Comparison of ENCODE assay signal across 22 cellular contexts in the genomic region with DNA sequence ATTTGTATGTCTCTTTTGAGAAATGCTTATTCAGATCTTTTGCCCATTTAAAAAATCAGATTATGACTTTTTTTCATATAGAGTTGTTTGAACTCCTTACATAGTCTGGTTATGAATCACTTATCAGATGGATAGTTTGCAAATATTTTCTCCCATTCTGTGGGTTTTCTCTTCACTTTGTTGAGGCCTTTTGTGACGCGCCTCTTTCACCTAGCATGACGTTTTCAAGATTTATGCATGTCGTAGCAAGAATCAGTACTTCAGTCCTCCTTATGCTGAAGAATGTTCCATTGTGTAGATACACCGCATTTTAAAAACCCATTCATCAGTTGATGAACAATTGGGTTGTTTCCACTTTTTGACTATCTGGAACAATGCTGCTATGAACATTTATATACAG. TPM values are rescaled to one million over a fixed set of nuclear protein-coding genes. Genes with fewer than 3 reads are reported as not detected.
A peak's percentile ranks its signal among the peaks of the same experiment; 100 is the strongest.
DNase-seq lines count a peak whose midpoint lies in the region; FAIRE-seq and TF ChIP-seq lines count a peak whose summit lies in the region.
"Had no signal": no experiment of that assay in that cellular context is flagged by ENCODE, and none has a peak within 500 bp of the region (broad histone marks: within the 10 kb centered on the region; RNA-seq: fewer than 3 reads in every experiment).

No MANE protein-coding gene starts in this region.

- 94% methylated on average over 5 of the region's 5 CpGs for WGBS in esophagus muscularis mucosa

- H3K9me3 ChIP-seq in esophagus muscularis mucosa (no peaks in the 10 kb centered on the region), keratinocyte (ENCODE audit: control insufficient read depth, low read depth, low read length) (no peaks in the 10 kb centered on the region), tibial artery (no peaks in the 10 kb centered on the region)
- H3K9me3 ChIP-seq: BLaER1, Caco-2, HAP-1 had no signal

- dilution Hi-C loops in keratinocyte (cut with MboI; ENCODE audit: extremely low pct_ligation_motif_present, low sequenced_read_pairs): no loop called here

- FAIRE-seq in keratinocyte (lab: Jason Lieb, UNC): no peak
- FAIRE-seq: G401.6, GM12878, GM18507 had no signal

- H3K4me3 ChIP-seq in esophagus muscularis mucosa: no peak overlapping the region
- no peak overlapping the region for H3K4me3 ChIP-seq in keratinocyte (ENCODE audit: control insufficient read depth in 2 of 3, extremely low read depth in 1 of 3, insufficient read depth in 2 of 3, low read depth in 1 of 3, low read length in 3 of 3)
- H3K4me3 ChIP-seq in tibial artery: no peak overlapping the region
- H3K4me3 ChIP-seq: BLaER1, GM12878, GM23338, HAP-1 had no signal

- H3K27ac ChIP-seq in esophagus muscularis mucosa (replicated peaks in 1 of 4) (no peak overlapping the region), keratinocyte (ENCODE audit: control insufficient read depth, insufficient read depth, low read length) (no peak overlapping the region), tibial artery (no peak overlapping the region)
- H3K27ac ChIP-seq: BLaER1, C4-2B had no signal

- no peak for TF ChIP-seq EP300 in esophagus muscularis mucosa (IDR thresholded peaks at IDR 0.05)

- H3K27me3 ChIP-seq in esophagus muscularis mucosa (peaks cover 0 to under 1% (median 0%) of the 10 kb centered on the region in 4 donors), keratinocyte (ENCODE audit: control insufficient read depth, extremely low read depth, insufficient read depth, low read length) (no peaks in the 10 kb centered on the region), tibial artery (no peaks in the 10 kb centered on the region)
- H3K27me3 ChIP-seq: BLaER1 had no signal

- H2AFZ ChIP-seq in keratinocyte (ENCODE audit: control insufficient read depth, low read length): no peak overlapping the region
- H2AFZ ChIP-seq: GM23338 had no signal

- H3K36me3 ChIP-seq in esophagus muscularis mucosa (no peaks in the 10 kb centered on the region), keratinocyte (ENCODE audit: control insufficient read depth in 2 of 2, extremely low read depth in 1 of 2, insufficient read depth in 2 of 2, low read length in 2 of 2) (no peaks in the 10 kb centered on the region), tibial artery (no peaks in the 10 kb centered on the region)
- H3K36me3 ChIP-seq: BLaER1, HAP-1 had no signal

- H3K4me2 ChIP-seq in keratinocyte (ENCODE audit: control insufficient read depth, extremely low read depth, insufficient read depth, low read depth, low read length): no peak overlapping the region
- H3K4me2 ChIP-seq: BLaER1, GM23338 had no signal

- in situ Hi-C loops in ACHN (cut with HindIII; ENCODE audit: low pct_ligation_motif_present, low pct_unique_long_range_greater_than_20kb, low sequenced_read_pairs): no loop called here

- H3K9ac ChIP-seq in keratinocyte (ENCODE audit: control insufficient read depth, extremely low read depth, insufficient read depth, low read length): no peak overlapping the region
- H3K9ac ChIP-seq: BLaER1 had no signal

- CTCF ChIA-PET in GM10248 (lab: Yijun Ruan, JAX): no interaction called here

- H3K9me1 ChIP-seq in keratinocyte (ENCODE audit: control insufficient read depth, extremely low read depth, insufficient read depth, low read length): no peaks in the 10 kb centered on the region

- intact Hi-C loops in esophagus muscularis mucosa (cut with DNase I) (no loop called here), tibial artery (cut with DNase I; ENCODE audit: low total_unique reads) (no loop called here)

- H3K4me1 ChIP-seq in esophagus muscularis mucosa (no peaks in the 10 kb centered on the region), keratinocyte (ENCODE audit: control insufficient read depth, extremely low read depth, insufficient read depth, low read length) (peaks cover 12% of the 10 kb centered on the region), tibial artery (no peaks in the 10 kb centered on the region)

- H4K20me1 ChIP-seq in keratinocyte (ENCODE audit: control insufficient read depth, extremely low read depth, insufficient read depth, low read length): no peaks in the 10 kb centered on the region
- H4K20me1 ChIP-seq: BLaER1 had no signal

- TF ChIP-seq POLR2A in esophagus muscularis mucosa (IDR thresholded peaks at IDR 0.05; ENCODE audit: low read depth): no peak

- TF ChIP-seq CTCF in esophagus muscularis mucosa (IDR thresholded peaks at IDR 0.05): no peak
- TF ChIP-seq CTCF in keratinocyte (optimal IDR thresholded peaks at IDR 0.05 in 1 of 3, IDR thresholded peaks at IDR 0.05 in 1 of 3, conservative IDR thresholded peaks at IDR 0.05 in 1 of 3; ENCODE audit: extremely low read depth in 1 of 3, insufficient read depth in 2 of 3, low read length in 3 of 3): no peak
- TF ChIP-seq CTCF in tibial artery (IDR thresholded peaks at IDR 0.05): no peak
- no peak for TF ChIP-seq CTCF in GM10248 (IDR thresholded peaks at IDR 0.05; ENCODE audit: control extremely low read depth, extremely low read depth, low read depth, missing control alignments)

- H3K79me2 ChIP-seq in keratinocyte (ENCODE audit: control insufficient read depth, insufficient read depth, low read length): no peaks in the 10 kb centered on the region

- POLR2A ChIA-PET in GM10248 (lab: Yijun Ruan, JAX): no interaction called here

- DNase-seq in ACHN (peak; percentile 2), amniotic epithelial cell (ENCODE audit: low read depth) (peak; percentile 24), esophagus muscularis mucosa (ENCODE audit: extremely low spot score) (peak; percentile 21), keratinocyte (ENCODE audit: low read depth, low spot score) (peak; percentile 2), tibial artery (no peak), GM10248 (ENCODE audit: extremely low spot score) (no peak)
- DNase-seq in stimulated activated CD4-positive, alpha-beta T cell treated with anti-CD3 and anti-CD28 coated beads, Interleukin-1b, Interleukin-23, amount 100 ng/mL, for 48 hours: no peak
- DNase-seq: Caco-2; CD4-positive, CD25-positive, alpha-beta regulatory T cell; CD8-positive, alpha-beta T cell; DMS153; DND-41; HFFc6 had no signal

RNA-seq across cellular contexts. Expression of a gene that starts 13.4 kb away (rescaled TPM):
- total RNA-seq in esophagus muscularis mucosa: under 1 TPM in 3 of 4 donors, not detected in 1; under 0.01 to 0.17 (median 0.11) TPM
- polyA plus RNA-seq in keratinocyte: 0.13 to 0.31 TPM (median 0.26 TPM) in 3 replicates
- 1.7 TPM for polyA plus RNA-seq in keratinocyte (2011; ENCODE audit: low read depth)
- polyA plus RNA-seq in keratinocyte (2011; cell fraction: cytosol; rRNA removed): 0.34 and 0.62 TPM in 2 replicates
- 0.08 and 0.25 TPM in 2 replicates for polyA plus RNA-seq in keratinocyte (2011; cell fraction: nucleus; rRNA removed)
- polyA plus RNA-seq in keratinocyte (2012; ENCODE audit: low replicate concordance): 0.22 and 0.65 TPM in 2 replicates
- polyA minus RNA-seq in keratinocyte: 0.10 to 0.45 TPM in 2 of 3 replicates, not detected in the other
- polyA minus RNA-seq in keratinocyte (2011; cell fraction: cytosol; rRNA and poly(A)+ RNA removed): not detected
- polyA minus RNA-seq in keratinocyte (2011; cell fraction: nucleus; rRNA and poly(A)+ RNA removed): 0.16 TPM in 1 of 2 replicates, not detected in the other
- total RNA-seq: A172, A673 had no signal

Comparison
In these comparisons a context has a peak if more than half of its experiments do, and no peak if none do; other contexts are left out.
1. DNase-seq: peak in ACHN (single experiment), amniotic epithelial cell (single experiment), esophagus muscularis mucosa (single experiment) and keratinocyte (single experiment); none in tibial artery (0 of 2), stimulated activated CD4-positive, alpha-beta T cell treated with anti-CD3 and anti-CD28 coated beads, Interleukin-1b, Interleukin-23, amount 100 ng/mL, for 48 hours (single experiment) and GM10248 (single experiment).